10 cellular contexts compared by ENCODE assay signal in genomic region chr6:72953901-72954494, GRCh38.
DNase-seq lines count a peak whose midpoint lies in the region; ATAC-seq, FAIRE-seq and TF ChIP-seq lines count a peak whose summit lies in the region.
"Had no signal": no experiment of that assay in that cellular context is flagged by ENCODE, and none has a peak within 500 bp of the region (broad histone marks: within the 10 kb centered on the region; RNA-seq: fewer than 3 reads in every experiment).

No MANE protein-coding gene starts in this region.

- TF ChIP-seq POLR2A in H54 (IDR thresholded peaks at IDR 0.05; ENCODE audit: low read depth, low read length) = no peak

- H3K27me3 ChIP-seq in RWPE2 (ENCODE audit: insufficient read depth, poor library complexity, severe bottlenecking) (no peaks in the 10 kb centered on the region), fibroblast of lung (ENCODE audit: control insufficient read depth, insufficient read depth, low read length) (no peaks in the 10 kb centered on the region), smooth muscle cell (ENCODE audit: low read depth) (no peaks in the 10 kb centered on the region)
- H3K27me3 ChIP-seq: right lobe of liver had no signal

- H3K27ac ChIP-seq in RWPE2 (ENCODE audit: poor library complexity, severe bottlenecking) (peak overlapping the region; percentile 57), fibroblast of lung (ENCODE audit: insufficient read depth, low read length) (no peak overlapping the region), smooth muscle cell (ENCODE audit: low read depth) (no peak overlapping the region)
- H3K27ac ChIP-seq: right lobe of liver had no signal

- H3F3A ChIP-seq in smooth muscle cell (ENCODE audit: low read depth) = peaks cover 4% of the 10 kb centered on the region

- H2AFZ ChIP-seq in fibroblast of lung (ENCODE audit: low read length) (no peak overlapping the region), smooth muscle cell (ENCODE audit: low read depth) (peak overlapping the region; percentile 35)

- in situ Hi-C loops in G401 (cut with HindIII; ENCODE audit: low sequenced_read_pairs) = no loop called here

- H3K4me1 ChIP-seq in RWPE2 (ENCODE audit: insufficient read depth, poor library complexity, severe bottlenecking) (peaks cover 27% of the 10 kb centered on the region), fibroblast of lung (ENCODE audit: control insufficient read depth, extremely low read depth, insufficient read depth, low read length) (peaks cover 6% of the 10 kb centered on the region), smooth muscle cell (ENCODE audit: low read depth) (peaks cover 4% of the 10 kb centered on the region)
- H3K4me1 ChIP-seq: right lobe of liver had no signal

- H3K79me2 ChIP-seq in fibroblast of lung (ENCODE audit: control insufficient read depth, insufficient read depth, low read length) (no peaks in the 10 kb centered on the region), smooth muscle cell (ENCODE audit: low read depth) (no peaks in the 10 kb centered on the region)

- H3K9ac ChIP-seq in fibroblast of lung (ENCODE audit: insufficient read depth, low read length) (no peak overlapping the region), smooth muscle cell (ENCODE audit: low read depth) (no peak overlapping the region)

- H4K20me1 ChIP-seq in fibroblast of lung (ENCODE audit: control insufficient read depth, extremely low read depth, insufficient read depth, low read length) (no peaks in the 10 kb centered on the region), smooth muscle cell (ENCODE audit: low read depth) (no peaks in the 10 kb centered on the region)

- no peak for DNase-seq in H54 (ENCODE audit: insufficient read length, low spot score)
- no peak for DNase-seq in RWPE2 (ENCODE audit: low spot score)
- peak; percentile 43 to 82 for DNase-seq in fibroblast of lung (ENCODE audit: low read depth in 2 of 2)
- DNase-seq in smooth muscle cell (lab: John Stamatoyannopoulos, UW; ENCODE audit: unreplicated experiment) = no peak
- no peak for DNase-seq in G401 (ENCODE audit: low spot score)
- DNase-seq: NCI-H2171 treated with DMSO at 0.1 percent for 48 hours, right lobe of liver had no signal

- WGBS in smooth muscle cell (ENCODE audit: low lambda C conversion rate) = 68% methylated on average over 3 of the region's 3 CpGs

- ATAC-seq in RWPE2 (ENCODE audit: low read depth) (peak; percentile 35; the same call in 1 of the 3 replicates), GM21390 (IDR thresholded peaks at IDR 0.05; ENCODE audit: unreplicated experiment) (no peak), GM21825 (IDR thresholded peaks at IDR 0.05; ENCODE audit: unreplicated experiment) (no peak)
- ATAC-seq: esophagus mucosa, right lobe of liver had no signal

- H3K36me3 ChIP-seq in RWPE2 (ENCODE audit: low read depth) (no peaks in the 10 kb centered on the region), fibroblast of lung (ENCODE audit: control insufficient read depth, insufficient read depth, low read length) (no peaks in the 10 kb centered on the region), smooth muscle cell (ENCODE audit: low read depth) (no peaks in the 10 kb centered on the region)
- H3K36me3 ChIP-seq: right lobe of liver had no signal

- TF ChIP-seq CTCF in RWPE2 (IDR thresholded peaks at IDR 0.05; ENCODE audit: poor library complexity, severe bottlenecking) (no peak), fibroblast of lung (conservative IDR thresholded peaks at IDR 0.05 in 1 of 2, IDR thresholded peaks at IDR 0.05 in 1 of 2; ENCODE audit: low read depth in 1 of 2, low read length in 2 of 2) (no peak), smooth muscle cell (IDR thresholded peaks at IDR 0.05; ENCODE audit: borderline replicate concordance, insufficient read depth, poor library complexity, severe bottlenecking) (no peak)

- H3K4me2 ChIP-seq in fibroblast of lung (ENCODE audit: extremely low read depth, insufficient read depth, low read length) (peak overlapping the region; percentile 46), smooth muscle cell (peak overlapping the region; percentile 39)

- no peak overlapping the region for H3K4me3 ChIP-seq in RWPE2 (ENCODE audit: severe bottlenecking)
- no peak overlapping the region for H3K4me3 ChIP-seq in fibroblast of lung (replicated peaks in 1 of 4; ENCODE audit: control extremely low read depth in 1 of 4, insufficient read depth in 1 of 4, low read depth in 3 of 4, low read length in 4 of 4)
- no peak overlapping the region for H3K4me3 ChIP-seq in smooth muscle cell
- H3K4me3 ChIP-seq: right lobe of liver had no signal

- FAIRE-seq in H54 (lab: Jason Lieb, UNC) = peak; percentile 76

- no peaks in the 10 kb centered on the region for H3K9me3 ChIP-seq in RWPE2 (ENCODE audit: severe bottlenecking)
- no peaks in the 10 kb centered on the region for H3K9me3 ChIP-seq in fibroblast of lung (ENCODE audit: control insufficient read depth, insufficient read depth, low read depth, low read length)
- no peaks in the 10 kb centered on the region for H3K9me3 ChIP-seq in smooth muscle cell (replicated peaks; ENCODE audit: low read depth)
- H3K9me3 ChIP-seq: right lobe of liver had no signal

Comparison
In these comparisons a context has a peak if more than half of its experiments do, and no peak if none do; other contexts are left out.
1. DNase-seq: peak in fibroblast of lung (2 of 2); none in H54 (single experiment), RWPE2 (single experiment), smooth muscle cell (single experiment) and G401 (single experiment).